26 cellular contexts compared by ENCODE assay signal in genomic region chr3:190641564-190641963, GRCh38.
"Had no signal": no experiment of that assay in that cellular context is flagged by ENCODE, and none has a peak within 500 bp of the region (broad histone marks: within the 10 kb centered on the region; RNA-seq: fewer than 3 reads in every experiment).

No MANE protein-coding gene starts in this region.

- H3K36me3 ChIP-seq: colonic mucosa, gastrocnemius medialis, left ventricle myocardium inferior, lower lobe of right lung had no signal

- H3K4me3 Mint-ChIP-seq: dendritic cell treated with granulocyte-macrophage colony-stimulating factor and Interleukin-4, amounts not matched to agents 40 ng/mL and 50 ng/mL, for 4 days; effector memory CD8-positive, alpha-beta T cell; endodermal cell; mesothelial cell of epicardium had no signal

- FAIRE-seq: endometrium, islet of Langerhans, keratinocyte had no signal

- H3K4me1 ChIP-seq: colonic mucosa, esophagus squamous epithelium, gastrocnemius medialis, heart right ventricle, left ventricle myocardium inferior, lower lobe of right lung had no signal

- DNase-seq: cerebellar nuclear complex; colonic mucosa; cortex of kidney; effector CD8-positive, alpha-beta T cell; effector memory CD8-positive, alpha-beta T cell; endodermal cell; esophagus squamous epithelium; foreskin fibroblast; foreskin melanocyte; gastrocnemius medialis; glutamatergic neuron; head of caudate nucleus; heart right ventricle; hippocampal formation; left cardiac atrium; left ventricle myocardium inferior; lower lobe of right lung; mesenchymal stem cell had no signal

- ATAC-seq: effector memory CD8-positive, alpha-beta T cell; esophagus mucosa; gastrocnemius medialis; heart right ventricle; left cardiac atrium; lower lobe of right lung; mucosa of descending colon had no signal

- H3K4me3 ChIP-seq: colonic mucosa, esophagus squamous epithelium, gastrocnemius medialis, heart right ventricle, left ventricle myocardium inferior, lower lobe of right lung, mucosa of descending colon had no signal

- H3K27me3 ChIP-seq: colonic mucosa, esophagus squamous epithelium, gastrocnemius medialis, heart right ventricle had no signal

- H3K27ac Mint-ChIP-seq: dendritic cell treated with granulocyte-macrophage colony-stimulating factor and Interleukin-4, amounts not matched to agents 40 ng/mL and 50 ng/mL, for 4 days; effector memory CD8-positive, alpha-beta T cell; endodermal cell; mesothelial cell of epicardium had no signal

- H3K27me3 Mint-ChIP-seq: dendritic cell treated with granulocyte-macrophage colony-stimulating factor and Interleukin-4, amounts not matched to agents 40 ng/mL and 50 ng/mL, for 4 days; effector memory CD8-positive, alpha-beta T cell had no signal

- H3K9me3 Mint-ChIP-seq: dendritic cell treated with granulocyte-macrophage colony-stimulating factor and Interleukin-4, amounts not matched to agents 40 ng/mL and 50 ng/mL, for 4 days; effector memory CD8-positive, alpha-beta T cell; endodermal cell; mesothelial cell of epicardium had no signal

- H3K9me3 ChIP-seq: colonic mucosa, esophagus squamous epithelium, gastrocnemius medialis, heart right ventricle, left ventricle myocardium inferior, lower lobe of right lung, mucosa of descending colon had no signal

- H3K27ac ChIP-seq: colonic mucosa, epithelial cell of prostate, esophagus squamous epithelium, gastrocnemius medialis, heart right ventricle, left ventricle myocardium inferior, lower lobe of right lung had no signal

- H3K36me3 Mint-ChIP-seq: mesothelial cell of epicardium had no signal
